ENCODE assay signal across 15 cellular contexts in the genomic region with DNA sequence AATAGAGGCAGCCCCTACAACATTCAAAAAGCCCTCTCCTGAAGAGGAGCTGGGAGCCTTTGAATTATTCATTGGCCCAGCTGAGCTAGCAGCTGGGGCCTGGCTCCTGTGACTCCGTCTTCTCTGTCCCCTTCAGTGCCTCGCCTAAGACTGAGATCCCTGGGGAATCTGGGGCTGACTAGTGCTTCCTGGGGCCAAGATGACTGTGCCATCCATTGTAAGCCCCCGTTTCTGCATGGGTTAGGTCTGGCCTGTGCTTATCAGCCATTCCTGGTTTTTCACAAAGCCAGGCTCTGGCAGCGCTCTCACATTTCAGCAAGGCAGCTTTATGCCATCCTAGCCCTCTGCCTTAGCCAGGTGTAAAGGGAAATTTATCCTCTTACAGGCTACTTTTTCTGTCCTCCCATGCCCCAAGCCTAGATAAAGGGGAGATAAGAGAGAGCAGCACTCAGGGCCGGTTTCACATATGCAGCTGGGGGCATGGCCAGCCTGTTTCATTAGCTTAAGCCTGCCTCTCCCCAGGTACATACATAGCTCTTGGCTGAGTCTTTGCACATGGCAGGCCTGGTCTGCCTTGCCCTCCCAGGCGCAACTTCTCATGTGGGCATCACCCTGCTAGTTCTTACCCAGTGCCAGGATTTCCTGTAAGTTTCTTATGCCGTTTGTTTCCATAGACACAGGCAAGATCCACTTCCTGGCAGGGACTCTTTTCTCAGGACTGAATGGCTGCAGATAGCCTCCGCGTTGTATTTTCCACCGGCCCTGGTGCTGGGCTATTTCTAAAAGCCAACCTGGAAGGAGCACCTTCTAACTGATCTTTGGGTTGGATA.
DNase-seq lines count a peak whose midpoint lies in the region; ATAC-seq lines count a peak whose summit lies in the region.
"Had no signal": no experiment of that assay in that cellular context is flagged by ENCODE, and none has a peak within 500 bp of the region (broad histone marks: within the 10 kb centered on the region; RNA-seq: fewer than 3 reads in every experiment).

No MANE protein-coding gene starts in this region.

- no peak overlapping the region for H3K4me3 ChIP-seq in iPS-18a (ENCODE audit: low read length)
- H3K4me3 ChIP-seq: hepatocyte, sigmoid colon, testis had no signal

- ATAC-seq in stimulated activated effector memory CD8-positive, alpha-beta T cell treated with anti-CD3 and anti-CD28 coated beads, Interleukin-12 subunit alpha, Interleukin-12 subunit beta, amount 100 ng/mL, for 72 hours: no peak
- no peak for ATAC-seq in GM18498 (IDR thresholded peaks at IDR 0.05; ENCODE audit: unreplicated experiment)

- H3K27ac ChIP-seq in angular gyrus (ENCODE audit: low read depth, low read length): peak overlapping the region; percentile 17
- H3K27ac ChIP-seq in iPS-18a (ENCODE audit: low read length): peak overlapping the region; percentile 54
- H3K27ac ChIP-seq: 22Rv1, hepatocyte, sigmoid colon, testis had no signal

- peak overlapping the region; percentile 53 for H3K9ac ChIP-seq in iPS-18a (ENCODE audit: low read length)

- H3K4me3 Mint-ChIP-seq in stimulated activated effector memory CD8-positive, alpha-beta T cell treated with anti-CD3 and anti-CD28 coated beads, Interleukin-12 subunit alpha, Interleukin-12 subunit beta, amount 100 ng/mL, for 72 hours: no peak overlapping the region

- H3K27ac Mint-ChIP-seq in stimulated activated effector memory CD8-positive, alpha-beta T cell treated with anti-CD3 and anti-CD28 coated beads, Interleukin-12 subunit alpha, Interleukin-12 subunit beta, amount 100 ng/mL, for 72 hours: peak overlapping the region; percentile 43

- H3K9me3 Mint-ChIP-seq in stimulated activated effector memory CD8-positive, alpha-beta T cell treated with anti-CD3 and anti-CD28 coated beads, Interleukin-12 subunit alpha, Interleukin-12 subunit beta, amount 100 ng/mL, for 72 hours: no peaks in the 10 kb centered on the region

- in situ Hi-C loops in KBM-7 (cut with MboI; ENCODE audit: low pct_unique_long_range_greater_than_20kb, low sequenced_read_pairs): loop anchor here (25.0 kb wide), 1 partner anchor 660 kb away; no protein-coding TSS in a partner anchor

- no peaks in the 10 kb centered on the region for H3K27me3 ChIP-seq in iPS-18a (ENCODE audit: control insufficient read depth, insufficient read depth, low read length)
- H3K27me3 ChIP-seq: hepatocyte, sigmoid colon, testis had no signal

- H3K9me3 ChIP-seq in iPS-18a (ENCODE audit: control insufficient read depth, low read depth, low read length): no peaks in the 10 kb centered on the region
- H3K9me3 ChIP-seq: sigmoid colon, testis had no signal

- H3K36me3 Mint-ChIP-seq in stimulated activated effector memory CD8-positive, alpha-beta T cell treated with anti-CD3 and anti-CD28 coated beads, Interleukin-12 subunit alpha, Interleukin-12 subunit beta, amount 100 ng/mL, for 72 hours: peaks cover 82% of the 10 kb centered on the region

- peaks cover 16% of the 10 kb centered on the region for H3K4me1 ChIP-seq in iPS-18a (ENCODE audit: control insufficient read depth, low read depth, low read length)
- H3K4me1 ChIP-seq: testis had no signal

- H3K4me1 Mint-ChIP-seq in stimulated activated effector memory CD8-positive, alpha-beta T cell treated with anti-CD3 and anti-CD28 coated beads, Interleukin-12 subunit alpha, Interleukin-12 subunit beta, amount 100 ng/mL, for 72 hours: peaks cover 7% of the 10 kb centered on the region

- DNase-seq in DMS 273 (lab: John Stamatoyannopoulos, UW; ENCODE audit: unreplicated experiment) (peak; percentile 71), DMS 273 treated with DMSO at 0.1 percent for 48 hours (lab: John Stamatoyannopoulos, UW) (no peak), KBM-7 (no peak)
- no peak for DNase-seq in stimulated activated effector memory CD8-positive, alpha-beta T cell treated with anti-CD3 and anti-CD28 coated beads, Interleukin-12 subunit alpha, Interleukin-12 subunit beta, amount 100 ng/mL, for 72 hours (ENCODE audit: low spot score in 2 of 2)
- no peak for DNase-seq in NK-92 treated with Interleukin-12 subunit alpha and Interleukin-12 subunit beta, amount 100 ng/mL, for 24 hours (lab: John Stamatoyannopoulos, UW)
- DNase-seq: activated CD8-positive, alpha-beta memory T cell treated with anti-CD3 and anti-CD28 coated beads, Interleukin-2, amount 50 U/mL, for 48 hours; NCI-H446; Right ventricle myocardium superior; sigmoid colon; testis had no signal

- peaks cover 21% of the 10 kb centered on the region for H3K36me3 ChIP-seq in iPS-18a (ENCODE audit: control insufficient read depth, low read depth, low read length)
